15 cellular contexts compared by ENCODE assay signal in the genomic region with DNA sequence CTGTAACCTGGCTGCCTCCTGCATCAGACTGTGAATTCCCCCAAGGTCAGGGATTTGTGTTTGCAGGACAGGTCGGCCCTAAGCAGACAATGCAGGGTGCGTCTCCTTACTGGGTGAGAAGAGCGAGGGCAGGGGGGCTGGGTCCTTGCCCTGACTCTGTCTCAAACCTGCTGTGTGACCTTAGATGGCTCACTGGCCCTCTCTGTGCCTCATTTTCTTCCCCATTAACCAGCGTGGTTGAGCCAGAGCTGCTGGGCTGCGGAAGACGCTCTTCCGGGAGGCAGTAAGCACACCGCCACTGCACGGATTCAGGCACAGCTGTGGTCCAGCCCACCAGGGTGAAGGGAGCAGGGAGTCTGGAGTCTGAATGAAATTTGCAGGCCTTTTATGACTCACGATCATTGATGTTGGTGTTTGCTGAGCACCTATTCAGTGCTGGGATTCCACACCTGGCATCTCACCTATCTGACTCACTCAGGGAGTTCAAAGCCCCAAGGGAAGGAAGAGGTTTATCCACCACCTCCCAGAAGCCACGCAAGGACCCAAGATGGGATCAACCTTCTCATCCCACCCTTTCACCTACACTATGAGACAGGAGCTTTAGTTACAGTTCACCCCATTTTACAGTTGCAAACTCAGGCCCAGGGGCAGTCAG. TPM values are rescaled to one million over a fixed set of nuclear protein-coding genes. Genes with fewer than 3 reads are reported as not detected.
DNase-seq lines count a peak whose midpoint lies in the region; TF ChIP-seq lines count a peak whose summit lies in the region.
"Had no signal": no experiment of that assay in that cellular context is flagged by ENCODE, and none has a peak within 500 bp of the region (broad histone marks: within the 10 kb centered on the region; RNA-seq: fewer than 3 reads in every experiment).

No MANE protein-coding gene starts in this region.

- TF ChIP-seq CTCF in OCI-LY3 (IDR thresholded peaks at IDR 0.05; ENCODE audit: low read depth, low read length) (no peak), epithelial cell of esophagus (IDR thresholded peaks at IDR 0.05; ENCODE audit: insufficient read depth, low read depth, low read length, missing control alignments) (no peak)

- H3K9me3 Mint-ChIP-seq in activated CD4-positive, alpha-beta memory T cell treated with anti-CD3 and anti-CD28 coated beads, Interleukin-2, amount 10 ng/mL, durations not matched to agents 7 days and 5 days = no peaks in the 10 kb centered on the region
- H3K9me3 Mint-ChIP-seq in activated CD4-positive, alpha-beta memory T cell treated with anti-CD3 and anti-CD28 coated beads for 36 hours = no peaks in the 10 kb centered on the region
- H3K9me3 Mint-ChIP-seq: activated B cell treated with CpG ODN at 0.5 μM for 24 hours had no signal

- no peak overlapping the region for H3K4me3 ChIP-seq in OCI-LY3 (ENCODE audit: low read length)
- H3K4me3 ChIP-seq in epithelial cell of esophagus (ENCODE audit: low read length) = no peak overlapping the region
- H3K4me3 ChIP-seq in skeletal muscle cell (ENCODE audit: low read depth, low read length) = peak overlapping the region; percentile 66

- H3K9me3 ChIP-seq in OCI-LY3 (ENCODE audit: insufficient read depth, low read length) = no peaks in the 10 kb centered on the region
- H3K9me3 ChIP-seq: suprapubic skin had no signal

- H3K27ac Mint-ChIP-seq in activated CD4-positive, alpha-beta memory T cell treated with anti-CD3 and anti-CD28 coated beads, Interleukin-2, amount 10 ng/mL, durations not matched to agents 7 days and 5 days = peak overlapping the region; percentile 36
- no peak overlapping the region for H3K27ac Mint-ChIP-seq in activated CD4-positive, alpha-beta memory T cell treated with anti-CD3 and anti-CD28 coated beads for 36 hours
- H3K27ac Mint-ChIP-seq: activated B cell treated with CpG ODN at 0.5 μM for 24 hours had no signal

- peaks cover 33% of the 10 kb centered on the region for H3K79me2 ChIP-seq in OCI-LY3 (ENCODE audit: low read length)

- no peak overlapping the region for H3K4me3 Mint-ChIP-seq in activated CD4-positive, alpha-beta memory T cell treated with anti-CD3 and anti-CD28 coated beads, Interleukin-2, amount 10 ng/mL, durations not matched to agents 7 days and 5 days
- no peak overlapping the region for H3K4me3 Mint-ChIP-seq in activated CD4-positive, alpha-beta memory T cell treated with anti-CD3 and anti-CD28 coated beads for 36 hours
- H3K4me3 Mint-ChIP-seq: activated B cell treated with CpG ODN at 0.5 μM for 24 hours had no signal

- H3K27me3 ChIP-seq in OCI-LY3 (ENCODE audit: low read depth, low read length) = no peaks in the 10 kb centered on the region
- H3K27me3 ChIP-seq: suprapubic skin had no signal

- H3K36me3 Mint-ChIP-seq in activated CD4-positive, alpha-beta memory T cell treated with anti-CD3 and anti-CD28 coated beads, Interleukin-2, amount 10 ng/mL, durations not matched to agents 7 days and 5 days (ENCODE audit: low read depth) = peaks cover 19% of the 10 kb centered on the region
- peaks cover 13% of the 10 kb centered on the region for H3K36me3 Mint-ChIP-seq in activated CD4-positive, alpha-beta memory T cell treated with anti-CD3 and anti-CD28 coated beads for 36 hours

- CTCF ChIA-PET in activated CD4-positive, alpha-beta memory T cell treated with anti-CD3 and anti-CD28 coated beads, Interleukin-2, amount 10 ng/mL, durations not matched to agents 7 days and 5 days (lab: Charles Lee) = no interaction called here
- CTCF ChIA-PET in activated CD4-positive, alpha-beta memory T cell treated with anti-CD3 and anti-CD28 coated beads for 36 hours (lab: Charles Lee) = no interaction called here

- no peaks in the 10 kb centered on the region; the same call in 1 of the 2 replicates for H4K20me1 ChIP-seq in OCI-LY3 (ENCODE audit: insufficient read depth, low read length)

- H2AFZ ChIP-seq in OCI-LY3 (ENCODE audit: low read depth, low read length) = no peak overlapping the region
- H2AFZ ChIP-seq: parathyroid adenoma had no signal

- H3K4me1 ChIP-seq in OCI-LY3 (ENCODE audit: low read length) = peaks cover 20% of the 10 kb centered on the region

- no peak for DNase-seq in activated CD4-positive, alpha-beta memory T cell treated with anti-CD3 and anti-CD28 coated beads, Interleukin-2, amount 10 ng/mL, durations not matched to agents 7 days and 5 days
- DNase-seq in activated CD4-positive, alpha-beta memory T cell treated with anti-CD3 and anti-CD28 coated beads for 36 hours = no peak
- DNase-seq in epithelial cell of esophagus (ENCODE audit: low read depth) = peak; percentile 79
- no peak for DNase-seq in skeletal muscle cell (ENCODE audit: low read depth)
- no peak for DNase-seq in activated effector memory CD4-positive, alpha-beta T cell treated with anti-CD3 and anti-CD28 coated beads, Interleukin-2, amount 50 U/mL, for 16 hours
- no peak for DNase-seq in NCI-H748 treated with DMSO at 0.1 percent for 48 hours (lab: John Stamatoyannopoulos, UW)
- no peak for DNase-seq in dedifferentiated amniotic fluid mesenchymal stem cell (ENCODE audit: extremely low spot score)
- DNase-seq: activated B cell treated with CpG ODN at 0.5 μM for 24 hours; activated gamma-delta T cell treated with Interleukin-2 at 50 U/mL for 16 hours; dermis blood vessel endothelial cell; GF-D8; stimulated activated CD4-positive, alpha-beta T cell treated with anti-CD3 and anti-CD28 coated beads, Interleukin-2, amount 100 ng/mL, for 48 hours had no signal

- peak overlapping the region; percentile 88; the same call in 1 of the 2 replicates for H3K4me2 ChIP-seq in OCI-LY3 (ENCODE audit: low read length)

- peaks cover 8% of the 10 kb centered on the region for H3K36me3 ChIP-seq in OCI-LY3 (replicated peaks; ENCODE audit: low read depth, low read length)

- no peak overlapping the region for H3K9ac ChIP-seq in OCI-LY3 (ENCODE audit: low read length)
- H3K9ac ChIP-seq: parathyroid adenoma had no signal

- POLR2A ChIA-PET in activated CD4-positive, alpha-beta memory T cell treated with anti-CD3 and anti-CD28 coated beads, Interleukin-2, amount 10 ng/mL, durations not matched to agents 7 days and 5 days (lab: Charles Lee) = interaction anchor here (3.4 kb wide), 1 partner anchor 9 kb away, joined by 18 read pairs; no protein-coding TSS in a partner anchor
- POLR2A ChIA-PET in activated CD4-positive, alpha-beta memory T cell treated with anti-CD3 and anti-CD28 coated beads for 36 hours (lab: Charles Lee) = no interaction called here

- intact Hi-C loops in activated CD4-positive, alpha-beta memory T cell treated with anti-CD3 and anti-CD28 coated beads for 36 hours (cut with micrococcal nuclease) = loop anchor here (5.0 kb wide), 1 partner anchor 377 kb away; a partner anchor contains a TSS

- H3K27me3 Mint-ChIP-seq in activated CD4-positive, alpha-beta memory T cell treated with anti-CD3 and anti-CD28 coated beads, Interleukin-2, amount 10 ng/mL, durations not matched to agents 7 days and 5 days = no peaks in the 10 kb centered on the region
- H3K27me3 Mint-ChIP-seq in activated CD4-positive, alpha-beta memory T cell treated with anti-CD3 and anti-CD28 coated beads for 36 hours = no peaks in the 10 kb centered on the region
- H3K27me3 Mint-ChIP-seq: activated B cell treated with CpG ODN at 0.5 μM for 24 hours had no signal

- H3K4me1 Mint-ChIP-seq in activated CD4-positive, alpha-beta memory T cell treated with anti-CD3 and anti-CD28 coated beads, Interleukin-2, amount 10 ng/mL, durations not matched to agents 7 days and 5 days = peaks cover 51% of the 10 kb centered on the region
- peaks cover 39% of the 10 kb centered on the region for H3K4me1 Mint-ChIP-seq in activated CD4-positive, alpha-beta memory T cell treated with anti-CD3 and anti-CD28 coated beads for 36 hours (ENCODE audit: low read depth)

- no peak overlapping the region for H3K27ac ChIP-seq in OCI-LY3 (ENCODE audit: low read length)

RNA-seq across cellular contexts. Expression of a gene that starts 2.5 kb away (rescaled TPM):
- 10 to 100 TPM; 20.2 to 23.0 TPM for total RNA-seq in activated CD4-positive, alpha-beta memory T cell treated with anti-CD3 and anti-CD28 coated beads, Interleukin-2, amount 10 ng/mL, durations not matched to agents 7 days and 5 days
- 10 to 100 TPM; 19.6 TPM for total RNA-seq in activated CD4-positive, alpha-beta memory T cell treated with anti-CD3 and anti-CD28 coated beads for 36 hours

RNA-seq across cellular contexts. Expression of a gene that starts 2.9 kb away (rescaled TPM):
- 10 to 100 TPM; 42.3 to 47.6 TPM for total RNA-seq in activated CD4-positive, alpha-beta memory T cell treated with anti-CD3 and anti-CD28 coated beads, Interleukin-2, amount 10 ng/mL, durations not matched to agents 7 days and 5 days
- total RNA-seq in activated CD4-positive, alpha-beta memory T cell treated with anti-CD3 and anti-CD28 coated beads for 36 hours = 10 to 100 TPM; 32.5 to 34.7 TPM

RNA-seq across cellular contexts. Expression of a gene that starts 7.3 kb away (rescaled TPM):
- 100 to 1,000 TPM; 121 to 129 TPM for total RNA-seq in activated CD4-positive, alpha-beta memory T cell treated with anti-CD3 and anti-CD28 coated beads, Interleukin-2, amount 10 ng/mL, durations not matched to agents 7 days and 5 days
- 10 to 100 TPM; 88.7 to 98.6 TPM for total RNA-seq in activated CD4-positive, alpha-beta memory T cell treated with anti-CD3 and anti-CD28 coated beads for 36 hours

RNA-seq across cellular contexts. Expression of a gene that starts 22.1 kb away (rescaled TPM):
- total RNA-seq in activated CD4-positive, alpha-beta memory T cell treated with anti-CD3 and anti-CD28 coated beads, Interleukin-2, amount 10 ng/mL, durations not matched to agents 7 days and 5 days = 10 to 100 TPM; 25.7 to 26.4 TPM
- 100 to 1,000 TPM; 108 to 111 TPM for total RNA-seq in activated CD4-positive, alpha-beta memory T cell treated with anti-CD3 and anti-CD28 coated beads for 36 hours

RNA-seq across cellular contexts. Expression of a gene that starts 23.7 kb away (rescaled TPM):
- total RNA-seq in activated CD4-positive, alpha-beta memory T cell treated with anti-CD3 and anti-CD28 coated beads, Interleukin-2, amount 10 ng/mL, durations not matched to agents 7 days and 5 days = 10 to 100 TPM; 69.3 to 71.7 TPM
- total RNA-seq in activated CD4-positive, alpha-beta memory T cell treated with anti-CD3 and anti-CD28 coated beads for 36 hours = 100 to 1,000 TPM; 105 to 108 TPM
